In the genomic region with DNA sequence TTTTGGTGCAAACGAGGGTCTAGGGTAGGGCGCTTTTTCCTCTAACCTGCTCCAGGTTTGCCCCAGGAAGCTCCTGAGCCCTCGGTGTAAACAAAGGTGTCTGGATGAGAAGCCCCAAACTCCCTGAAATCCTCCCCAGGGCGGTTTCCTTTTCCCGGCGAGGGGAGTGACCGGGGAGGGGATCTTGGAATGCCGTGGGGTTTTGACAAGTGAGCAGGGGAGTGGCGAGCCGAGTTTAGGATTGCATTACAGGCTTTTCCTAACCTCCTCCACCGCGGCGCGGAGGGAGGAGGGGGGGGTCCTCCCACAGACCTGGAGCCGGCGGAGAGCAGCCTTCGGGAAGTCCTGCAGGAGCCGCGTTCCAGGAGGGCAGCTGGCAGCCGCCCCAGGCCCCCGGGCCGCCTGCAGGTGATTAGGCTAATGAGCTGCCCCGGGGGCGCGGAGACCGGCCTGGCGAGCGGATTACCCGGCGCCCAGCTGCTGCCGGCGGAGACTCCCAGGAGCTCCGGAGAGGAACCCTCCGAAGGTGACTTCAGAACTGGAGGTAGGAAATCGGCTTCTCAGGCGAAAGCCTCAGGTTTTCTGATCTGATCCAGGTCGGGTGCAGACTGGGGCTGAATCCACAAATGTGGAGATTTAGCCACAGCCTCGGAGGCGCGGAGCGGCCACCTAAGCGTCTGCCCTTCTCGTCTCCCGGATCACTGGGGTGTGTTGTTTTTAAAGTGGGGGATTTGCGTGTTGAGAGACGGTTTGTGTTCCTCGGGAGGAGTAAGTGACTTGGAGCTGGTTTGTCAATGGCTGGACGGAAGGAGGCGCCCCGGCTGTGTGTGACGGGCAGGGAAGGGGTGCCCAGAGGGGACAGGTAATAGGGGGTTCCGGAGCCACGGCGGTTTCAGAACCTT, we compare ENCODE assay signal across 8 cellular contexts.
DNase-seq lines count a peak whose midpoint lies in the region; ATAC-seq, FAIRE-seq and TF ChIP-seq lines count a peak whose summit lies in the region.

No MANE protein-coding gene starts in this region.

- H3K4me1 Mint-ChIP-seq in chondrocyte (ENCODE audit: low read depth), result peaks cover 26% of the 10 kb centered on the region

- H3K27ac Mint-ChIP-seq in chondrocyte (ENCODE audit: unreplicated experiment), result peak overlapping the region; percentile 89

- H3K9me3 Mint-ChIP-seq in chondrocyte (ENCODE audit: low read depth), result peaks cover 7% of the 10 kb centered on the region

- no peak for FAIRE-seq in keratinocyte (lab: Jason Lieb, UNC)
- no peak for FAIRE-seq in small intestine (lab: Jason Lieb, UNC)

- peaks cover 18% of the 10 kb centered on the region for H3K36me3 Mint-ChIP-seq in chondrocyte (ENCODE audit: low read depth)

- H3K4me3 Mint-ChIP-seq in chondrocyte (ENCODE audit: unreplicated experiment), result peak overlapping the region; percentile 96

- H3K9me1 ChIP-seq in keratinocyte (ENCODE audit: control insufficient read depth, extremely low read depth, insufficient read depth, low read length), result no peaks in the 10 kb centered on the region

- H3K4me1 ChIP-seq in SJCRH30 (no peaks in the 10 kb centered on the region), keratinocyte (ENCODE audit: control insufficient read depth, extremely low read depth, insufficient read depth, low read length) (peaks cover 20% of the 10 kb centered on the region), small intestine (ENCODE audit: control insufficient read depth in 2 of 2, insufficient read depth in 1 of 2, low read depth in 1 of 2, low read length in 1 of 2) (no peaks in the 10 kb centered on the region)

- dilution Hi-C loops in keratinocyte (cut with MboI; ENCODE audit: extremely low pct_ligation_motif_present, low sequenced_read_pairs), result no loop called here

- H3K36me3 ChIP-seq in SJCRH30 (no peaks in the 10 kb centered on the region), keratinocyte (ENCODE audit: control insufficient read depth in 2 of 2, extremely low read depth in 1 of 2, insufficient read depth in 2 of 2, low read length in 2 of 2) (no peaks in the 10 kb centered on the region), small intestine (ENCODE audit: control insufficient read depth in 2 of 2, insufficient read depth in 2 of 2, low read length in 2 of 2) (no peaks in the 10 kb centered on the region)

- peak; percentile 78 for TF ChIP-seq CTCF in chondrocyte (IDR thresholded peaks at IDR 0.05)
- TF ChIP-seq CTCF in keratinocyte (optimal IDR thresholded peaks at IDR 0.05 in 1 of 3, IDR thresholded peaks at IDR 0.05 in 1 of 3, conservative IDR thresholded peaks at IDR 0.05 in 1 of 3; ENCODE audit: extremely low read depth in 1 of 3, insufficient read depth in 2 of 3, low read length in 3 of 3), result peak; percentile 34 to 78 (median 57)

- H3K79me2 ChIP-seq in keratinocyte (ENCODE audit: control insufficient read depth, insufficient read depth, low read length), result no peaks in the 10 kb centered on the region

- ATAC-seq in GM18861 (IDR thresholded peaks at IDR 0.05; ENCODE audit: unreplicated experiment) (no peak), GM18909 (IDR thresholded peaks at IDR 0.05; ENCODE audit: poor library complexity, unreplicated experiment) (no peak)

- H4K20me1 ChIP-seq in keratinocyte (ENCODE audit: control insufficient read depth, extremely low read depth, insufficient read depth, low read length), result no peaks in the 10 kb centered on the region

- H3K4me3 ChIP-seq in GM08714 (ENCODE audit: low read length) (peak overlapping the region; percentile 15), SJCRH30 (peak overlapping the region; percentile 47), keratinocyte (ENCODE audit: control insufficient read depth in 2 of 3, extremely low read depth in 1 of 3, insufficient read depth in 2 of 3, low read depth in 1 of 3, low read length in 3 of 3) (peak overlapping the region; percentile 54 to 82 (median 81)), small intestine (ENCODE audit: low read depth in 1 of 2, low read length in 2 of 2) (peak overlapping the region; percentile 26 to 32)

- WGBS in small intestine, 3 donors, result 2 to 4% (median 3%) methylated on average over 49 to 54 of the region's 54 CpGs

- peak overlapping the region; percentile 75 for H3K4me2 ChIP-seq in keratinocyte (ENCODE audit: control insufficient read depth, extremely low read depth, insufficient read depth, low read depth, low read length)

- H3K27me3 ChIP-seq in SJCRH30 (peaks cover 6% of the 10 kb centered on the region; the same call in 1 of the 2 replicates), keratinocyte (ENCODE audit: control insufficient read depth, extremely low read depth, insufficient read depth, low read length) (no peaks in the 10 kb centered on the region), small intestine (ENCODE audit: control insufficient read depth in 2 of 2, insufficient read depth in 2 of 2, low read length in 2 of 2) (peaks cover 0 to 14% of the 10 kb centered on the region in 2 donors)

- H3K9me3 ChIP-seq in SJCRH30 (replicated peaks) (peaks cover 10% of the 10 kb centered on the region; the same call in 1 of the 2 replicates), keratinocyte (ENCODE audit: control insufficient read depth, low read depth, low read length) (peaks cover 3% of the 10 kb centered on the region), small intestine (ENCODE audit: control insufficient read depth, low read depth) (no peaks in the 10 kb centered on the region)

- H3K27ac ChIP-seq in SJCRH30 (no peak overlapping the region), keratinocyte (ENCODE audit: control insufficient read depth, insufficient read depth, low read length) (peak overlapping the region; percentile 73), small intestine (ENCODE audit: low read depth in 1 of 2, low read length in 1 of 2) (peak overlapping the region in 1 of 2 donors; percentile 61)

- H3K9ac ChIP-seq in keratinocyte (ENCODE audit: control insufficient read depth, extremely low read depth, insufficient read depth, low read length), result peak overlapping the region; percentile 85

- peak; percentile 39 to 58 for DNase-seq in SJCRH30
- DNase-seq in chondrocyte (ENCODE audit: low spot score), result no peak
- DNase-seq in keratinocyte (ENCODE audit: low read depth, low spot score), result no peak
- no peak for DNase-seq in small intestine
- no peak for DNase-seq in HUDEP-2 (lab: John Stamatoyannopoulos, UW; ENCODE audit: unreplicated experiment in 76 of 76)

- H3K27me3 Mint-ChIP-seq in chondrocyte (ENCODE audit: low read depth), result no peaks in the 10 kb centered on the region

- H2AFZ ChIP-seq in keratinocyte (ENCODE audit: control insufficient read depth, low read length), result peak overlapping the region; percentile 83

Comparison
In these comparisons a context has a peak if more than half of its experiments do, and no peak if none do; other contexts are left out.
1. H3K4me3 ChIP-seq: peak in every context shown above with its lines; median percentile 81 in keratinocyte; 47 in SJCRH30; 29 in small intestine; 15 in GM08714.
2. DNase-seq: peak in SJCRH30 (2 of 2); none in chondrocyte (single experiment), keratinocyte (single experiment), small intestine (single experiment) and HUDEP-2 (0 of 76).